In genomic region chr3:127674793-127675189, GRCh38 we compare ENCODE assay signal across 12 cellular contexts. TPM values are rescaled to one million over a fixed set of nuclear protein-coding genes. Genes with fewer than 3 reads are reported as not detected.
DNase-seq lines count a peak whose midpoint lies in the region; ATAC-seq and TF ChIP-seq lines count a peak whose summit lies in the region.
"Had no signal": no experiment of that assay in that cellular context is flagged by ENCODE, and none has a peak within 500 bp of the region (broad histone marks: within the 10 kb centered on the region; RNA-seq: fewer than 3 reads in every experiment).

No MANE protein-coding gene starts in this region.

- TF ChIP-seq CTCF in osteocyte (IDR thresholded peaks at IDR 0.05): no peak

- H3K27me3 Mint-ChIP-seq in IgD-negative memory B cell (no peaks in the 10 kb centered on the region), osteocyte (ENCODE audit: unreplicated experiment) (no peaks in the 10 kb centered on the region)
- H3K27me3 Mint-ChIP-seq in effector memory CD8-positive, alpha-beta T cell: no peaks in the 10 kb centered on the region

- peak overlapping the region; percentile 59 to 92 (median 84) for H3K4me3 Mint-ChIP-seq in IgD-negative memory B cell
- peak overlapping the region; percentile 92 to 93 for H3K4me3 Mint-ChIP-seq in effector memory CD8-positive, alpha-beta T cell
- peak overlapping the region; percentile 51 for H3K4me3 Mint-ChIP-seq in osteocyte (ENCODE audit: unreplicated experiment)

- no peaks in the 10 kb centered on the region for H3K9me3 Mint-ChIP-seq in IgD-negative memory B cell
- no peaks in the 10 kb centered on the region for H3K9me3 Mint-ChIP-seq in effector memory CD8-positive, alpha-beta T cell
- no peaks in the 10 kb centered on the region for H3K9me3 Mint-ChIP-seq in osteocyte (ENCODE audit: unreplicated experiment)

- ATAC-seq in effector memory CD8-positive, alpha-beta T cell (replicated peaks): no peak
- no peak for ATAC-seq in GM19395 (IDR thresholded peaks at IDR 0.05; ENCODE audit: unreplicated experiment)

- H3K36me3 Mint-ChIP-seq in IgD-negative memory B cell: peaks cover 6% of the 10 kb centered on the region
- peaks cover 21% of the 10 kb centered on the region for H3K36me3 Mint-ChIP-seq in effector memory CD8-positive, alpha-beta T cell (ENCODE audit: insufficient read depth)
- peaks cover 18% of the 10 kb centered on the region for H3K36me3 Mint-ChIP-seq in osteocyte (ENCODE audit: unreplicated experiment)

- DNase-seq in activated CD4-positive, CD25-positive, alpha-beta regulatory T cell treated with anti-CD3 and anti-CD28 coated beads, Interleukin-2, amount 50 U/mL, for 72 hours: peak; percentile 25
- no peak for DNase-seq in activated CD4-positive, CD25-positive, alpha-beta regulatory T cell (lab: John Stamatoyannopoulos, UW)
- no peak for DNase-seq in effector memory CD8-positive, alpha-beta T cell
- DNase-seq in osteocyte (ENCODE audit: extremely low spot score, unreplicated experiment) (peak; percentile 62), midbrain (lab: John Stamatoyannopoulos, UW) (no peak), mucosa of gallbladder (ENCODE audit: low spot score) (no peak)
- DNase-seq: DMS 273 treated with DMSO at 0.1 percent for 48 hours, hypothalamus, mesenchymal stem cell, NCI-H2171 had no signal

- H3K27ac Mint-ChIP-seq in IgD-negative memory B cell (peak overlapping the region in 2 of 3 donors; percentile 19 to 80), osteocyte (ENCODE audit: unreplicated experiment) (peak overlapping the region; percentile 42)
- peak overlapping the region in 1 of 2 donors; percentile 57 for H3K27ac Mint-ChIP-seq in effector memory CD8-positive, alpha-beta T cell

- H3K4me1 Mint-ChIP-seq in IgD-negative memory B cell: peaks cover 0 to 17% (median 14%) of the 10 kb centered on the region in 3 donors
- H3K4me1 Mint-ChIP-seq in effector memory CD8-positive, alpha-beta T cell (ENCODE audit: low read depth in 2 of 2): peaks cover 29 to 39% of the 10 kb centered on the region in 2 donors
- H3K4me1 Mint-ChIP-seq in osteocyte (ENCODE audit: unreplicated experiment): peaks cover 30% of the 10 kb centered on the region

RNA-seq across cellular contexts. Expression of gene ABTB1, which starts 2.0 kb away (rescaled TPM):
- 76.5 TPM for polyA plus RNA-seq in IgD-negative memory B cell
- total RNA-seq in osteocyte: 69.8 and 73.4 TPM in 2 replicates
- 57.7 TPM for total RNA-seq in mucosa of gallbladder

RNA-seq across cellular contexts. Expression of gene PODXL2, which starts 45.8 kb away (rescaled TPM):
- 9.1 TPM for polyA plus RNA-seq in IgD-negative memory B cell
- 5.7 and 5.9 TPM in 2 replicates for total RNA-seq in osteocyte
- total RNA-seq in mucosa of gallbladder: 16.8 TPM

Comparison
In these comparisons a context has a peak if more than half of its experiments do, and no peak if none do; other contexts are left out.
1. DNase-seq: peak in activated CD4-positive, CD25-positive, alpha-beta regulatory T cell treated with anti-CD3 and anti-CD28 coated beads, Interleukin-2, amount 50 U/mL, for 72 hours (single experiment) and osteocyte (single experiment); none in activated CD4-positive, CD25-positive, alpha-beta regulatory T cell (0 of 4), effector memory CD8-positive, alpha-beta T cell (0 of 3), midbrain (single experiment) and mucosa of gallbladder (single experiment).
2. Peak in every context shown above with its lines, with median percentiles within 50 percentile points of each other: H3K4me3 Mint-ChIP-seq.